In the genomic region with DNA sequence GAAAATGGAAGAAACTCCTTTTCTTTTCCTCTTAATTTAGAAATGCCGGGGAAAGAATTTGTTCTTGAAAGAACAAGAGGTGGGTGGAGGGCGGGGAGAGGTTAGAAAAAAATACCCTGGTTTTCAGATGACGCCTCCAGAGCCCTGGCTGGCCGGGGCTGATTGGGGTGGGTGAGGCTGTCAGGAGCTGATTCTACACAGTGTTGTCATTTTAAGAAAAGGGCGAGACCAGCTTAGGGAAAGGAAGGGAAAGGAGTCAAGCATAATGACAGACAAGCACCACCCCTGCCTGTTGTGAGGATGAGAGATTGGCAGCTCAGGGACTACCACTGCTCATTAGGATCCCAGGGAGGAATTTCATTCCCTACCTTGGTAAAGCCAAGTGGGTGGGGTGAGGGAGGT, we compare ENCODE assay signal across 1 cellular context.
TF ChIP-seq lines count a peak whose summit lies in the region.

No MANE protein-coding gene starts in this region.

TF ChIP-seq in endothelial cell of umbilical vein, 7 proteins besides CTCF, POLR2A, EP300 and RAD21:
- TF ChIP-seq POLR2AphosphoS5 (IDR thresholded peaks at IDR 0.05; ENCODE audit: insufficient read depth, low read depth, low read length): no peak
- TF ChIP-seq MYC (IDR thresholded peaks at IDR 0.05; ENCODE audit: low read depth, low read length): no peak
- TF ChIP-seq, protein P1, sequence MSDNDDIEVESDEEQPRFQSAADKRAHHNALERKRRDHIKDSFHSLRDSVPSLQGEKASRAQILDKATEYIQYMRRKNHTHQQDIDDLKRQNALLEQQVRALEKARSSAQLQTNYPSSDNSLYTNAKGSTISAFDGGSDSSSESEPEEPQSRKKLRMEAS (IDR thresholded peaks at IDR 0.05; ENCODE audit: insufficient read depth, insufficient read length): no peak
- no peak for TF ChIP-seq EZH2 (IDR thresholded peaks at IDR 0.05; ENCODE audit: borderline replicate concordance, low read depth, low read length, severe bottlenecking)
